Comparison of ENCODE assay signal across 2 cellular contexts in the genomic region with DNA sequence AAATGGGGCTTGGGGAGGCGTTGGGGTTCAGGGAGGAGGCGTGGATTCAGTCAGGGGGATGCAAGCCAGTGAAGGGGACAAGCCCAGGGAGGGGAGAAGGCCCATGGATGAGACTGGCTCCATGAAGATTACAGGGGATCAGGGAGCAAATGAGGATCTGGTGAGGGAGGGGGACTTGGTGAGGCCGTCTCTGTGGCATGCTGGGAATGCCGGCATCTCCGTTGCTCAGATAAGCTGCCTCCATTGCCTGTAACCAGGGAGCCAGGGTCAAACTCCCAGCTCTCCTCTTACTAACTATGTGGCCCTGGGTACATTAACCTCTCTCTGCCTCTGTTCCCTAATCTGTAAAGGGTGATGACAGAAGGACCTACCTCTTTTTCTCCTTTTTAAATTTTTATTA.
TF ChIP-seq lines count a peak whose summit lies in the region.

No MANE protein-coding gene starts in this region.

TF ChIP-seq in liver, 16 proteins besides CTCF, POLR2A, EP300 and RAD21 (continued from another document):
- no peak for TF ChIP-seq HNF4A (conservative IDR thresholded peaks at IDR 0.05)
- no peak for TF ChIP-seq FOXA2 (IDR thresholded peaks at IDR 0.05)
- TF ChIP-seq TAF1 (conservative IDR thresholded peaks at IDR 0.05): no peak
- TF ChIP-seq, protein P1, sequence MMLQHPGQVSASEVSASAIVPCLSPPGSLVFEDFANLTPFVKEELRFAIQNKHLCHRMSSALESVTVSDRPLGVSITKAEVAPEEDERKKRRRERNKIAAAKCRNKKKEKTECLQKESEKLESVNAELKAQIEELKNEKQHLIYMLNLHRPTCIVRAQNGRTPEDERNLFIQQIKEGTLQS (IDR thresholded peaks at IDR 0.05): no peak
- TF ChIP-seq JUND (IDR thresholded peaks at IDR 0.05): no peak
- TF ChIP-seq, protein P2, sequence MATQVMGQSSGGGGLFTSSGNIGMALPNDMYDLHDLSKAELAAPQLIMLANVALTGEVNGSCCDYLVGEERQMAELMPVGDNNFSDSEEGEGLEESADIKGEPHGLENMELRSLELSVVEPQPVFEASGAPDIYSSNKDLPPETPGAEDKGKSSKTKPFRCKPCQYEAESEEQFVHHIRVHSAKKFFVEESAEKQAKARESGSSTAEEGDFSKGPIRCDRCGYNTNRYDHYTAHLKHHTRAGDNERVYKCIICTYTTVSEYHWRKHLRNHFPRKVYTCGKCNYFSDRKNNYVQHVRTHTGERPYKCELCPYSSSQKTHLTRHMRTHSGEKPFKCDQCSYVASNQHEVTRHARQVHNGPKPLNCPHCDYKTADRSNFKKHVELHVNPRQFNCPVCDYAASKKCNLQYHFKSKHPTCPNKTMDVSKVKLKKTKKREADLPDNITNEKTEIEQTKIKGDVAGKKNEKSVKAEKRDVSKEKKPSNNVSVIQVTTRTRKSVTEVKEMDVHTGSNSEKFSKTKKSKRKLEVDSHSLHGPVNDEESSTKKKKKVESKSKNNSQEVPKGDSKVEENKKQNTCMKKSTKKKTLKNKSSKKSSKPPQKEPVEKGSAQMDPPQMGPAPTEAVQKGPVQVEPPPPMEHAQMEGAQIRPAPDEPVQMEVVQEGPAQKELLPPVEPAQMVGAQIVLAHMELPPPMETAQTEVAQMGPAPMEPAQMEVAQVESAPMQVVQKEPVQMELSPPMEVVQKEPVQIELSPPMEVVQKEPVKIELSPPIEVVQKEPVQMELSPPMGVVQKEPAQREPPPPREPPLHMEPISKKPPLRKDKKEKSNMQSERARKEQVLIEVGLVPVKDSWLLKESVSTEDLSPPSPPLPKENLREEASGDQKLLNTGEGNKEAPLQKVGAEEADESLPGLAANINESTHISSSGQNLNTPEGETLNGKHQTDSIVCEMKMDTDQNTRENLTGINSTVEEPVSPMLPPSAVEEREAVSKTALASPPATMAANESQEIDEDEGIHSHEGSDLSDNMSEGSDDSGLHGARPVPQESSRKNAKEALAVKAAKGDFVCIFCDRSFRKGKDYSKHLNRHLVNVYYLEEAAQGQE (IDR thresholded peaks at IDR 0.05): no peak
- TF ChIP-seq HNF4G (IDR thresholded peaks at IDR 0.05): no peak
TF ChIP-seq in liver: peak in this region for 2.

TF ChIP-seq in HepG2, 621 proteins besides CTCF, POLR2A, EP300 and RAD21 (continued from another document):
- TF ChIP-seq ELF3 (CRISPR knock-in tag; IDR thresholded peaks at IDR 0.05): no peak
- TF ChIP-seq ZNF121 (CRISPR knock-in tag; IDR thresholded peaks at IDR 0.05): no peak
- TF ChIP-seq STAT5B (CRISPR knock-in tag; IDR thresholded peaks at IDR 0.05): no peak
- TF ChIP-seq, protein P3, sequence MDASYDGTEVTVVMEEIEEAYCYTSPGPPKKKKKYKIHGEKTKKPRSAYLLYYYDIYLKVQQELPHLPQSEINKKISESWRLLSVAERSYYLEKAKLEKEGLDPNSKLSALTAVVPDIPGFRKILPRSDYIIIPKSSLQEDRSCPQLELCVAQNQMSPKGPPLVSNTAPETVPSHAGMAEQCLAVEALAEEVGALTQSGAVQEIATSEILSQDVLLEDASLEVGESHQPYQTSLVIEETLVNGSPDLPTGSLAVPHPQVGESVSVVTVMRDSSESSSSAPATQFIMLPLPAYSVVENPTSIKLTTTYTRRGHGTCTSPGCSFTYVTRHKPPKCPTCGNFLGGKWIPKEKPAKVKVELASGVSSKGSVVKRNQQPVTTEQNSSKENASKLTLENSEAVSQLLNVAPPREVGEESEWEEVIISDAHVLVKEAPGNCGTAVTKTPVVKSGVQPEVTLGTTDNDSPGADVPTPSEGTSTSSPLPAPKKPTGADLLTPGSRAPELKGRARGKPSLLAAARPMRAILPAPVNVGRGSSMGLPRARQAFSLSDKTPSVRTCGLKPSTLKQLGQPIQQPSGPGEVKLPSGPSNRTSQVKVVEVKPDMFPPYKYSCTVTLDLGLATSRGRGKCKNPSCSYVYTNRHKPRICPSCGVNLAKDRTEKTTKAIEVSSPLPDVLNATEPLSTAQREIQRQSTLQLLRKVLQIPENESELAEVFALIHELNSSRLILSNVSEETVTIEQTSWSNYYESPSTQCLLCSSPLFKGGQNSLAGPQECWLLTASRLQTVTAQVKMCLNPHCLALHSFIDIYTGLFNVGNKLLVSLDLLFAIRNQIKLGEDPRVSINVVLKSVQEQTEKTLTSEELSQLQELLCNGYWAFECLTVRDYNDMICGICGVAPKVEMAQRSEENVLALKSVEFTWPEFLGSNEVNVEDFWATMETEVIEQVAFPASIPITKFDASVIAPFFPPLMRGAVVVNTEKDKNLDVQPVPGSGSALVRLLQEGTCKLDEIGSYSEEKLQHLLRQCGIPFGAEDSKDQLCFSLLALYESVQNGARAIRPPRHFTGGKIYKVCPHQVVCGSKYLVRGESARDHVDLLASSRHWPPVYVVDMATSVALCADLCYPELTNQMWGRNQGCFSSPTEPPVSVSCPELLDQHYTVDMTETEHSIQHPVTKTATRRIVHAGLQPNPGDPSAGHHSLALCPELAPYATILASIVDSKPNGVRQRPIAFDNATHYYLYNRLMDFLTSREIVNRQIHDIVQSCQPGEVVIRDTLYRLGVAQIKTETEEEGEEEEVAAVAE (CRISPR knock-in tag; IDR thresholded peaks at IDR 0.05; ENCODE audit: borderline replicate concordance): no peak
- TF ChIP-seq TCF7L2 (IDR thresholded peaks at IDR 0.05; ENCODE audit: low read depth, low read length): no peak
- TF ChIP-seq TARDBP (CRISPR knock-in tag; IDR thresholded peaks at IDR 0.05): no peak
- TF ChIP-seq FOSL1 (CRISPR knock-in tag; IDR thresholded peaks at IDR 0.05; ENCODE audit: borderline replicate concordance): no peak
